Comparison of ENCODE assay signal across 1 cellular context in the genomic region with DNA sequence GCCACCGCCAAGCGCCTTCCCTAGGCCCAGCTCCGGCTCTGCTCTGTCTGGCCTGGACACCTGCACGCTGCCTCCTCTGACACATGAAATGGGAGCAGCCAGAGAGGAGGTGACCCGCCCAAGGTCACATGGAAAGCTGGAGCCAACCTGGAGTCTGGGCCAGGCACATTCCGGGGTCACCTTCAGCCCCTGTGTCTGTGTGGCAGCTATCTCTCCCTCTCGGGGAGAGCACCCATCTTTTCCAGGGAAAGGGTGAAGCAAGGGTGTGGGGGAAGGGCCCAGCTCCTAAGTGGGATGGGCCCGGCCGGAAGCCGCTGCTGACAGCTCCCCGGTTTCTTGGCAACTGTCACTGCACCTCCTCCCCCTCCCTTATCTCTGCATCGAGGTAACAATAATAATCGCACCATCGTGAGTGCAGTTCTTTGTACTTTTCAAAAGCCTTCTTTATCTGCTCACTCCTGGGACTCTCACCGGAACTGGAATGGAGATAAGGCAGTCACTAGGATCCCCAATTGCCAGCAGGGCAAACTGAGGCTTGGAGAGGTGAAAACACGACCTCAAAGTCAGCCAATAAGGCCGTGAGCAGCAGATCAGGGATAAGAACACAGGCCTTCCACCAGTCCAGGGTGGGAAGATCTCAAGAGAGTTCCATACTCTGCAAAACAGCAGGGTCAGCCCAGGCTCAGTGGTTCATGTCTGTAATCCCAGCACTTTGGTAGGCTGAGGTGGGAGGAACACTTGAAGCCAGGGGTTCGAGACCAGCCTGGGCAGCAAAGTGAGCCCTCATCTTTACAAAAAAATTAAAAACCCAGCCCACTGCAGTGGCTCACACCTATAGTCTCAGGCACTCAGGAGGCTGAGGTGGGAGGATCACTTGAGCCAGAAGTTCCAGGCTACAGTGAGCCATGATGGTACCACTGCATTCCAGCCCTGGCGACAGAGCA.
TF ChIP-seq lines count a peak whose summit lies in the region.

No MANE protein-coding gene starts in this region.

TF ChIP-seq in K562, 482 proteins besides CTCF, POLR2A, EP300 and RAD21 (continued from another document and continues in another):
- TF ChIP-seq, protein P1, sequence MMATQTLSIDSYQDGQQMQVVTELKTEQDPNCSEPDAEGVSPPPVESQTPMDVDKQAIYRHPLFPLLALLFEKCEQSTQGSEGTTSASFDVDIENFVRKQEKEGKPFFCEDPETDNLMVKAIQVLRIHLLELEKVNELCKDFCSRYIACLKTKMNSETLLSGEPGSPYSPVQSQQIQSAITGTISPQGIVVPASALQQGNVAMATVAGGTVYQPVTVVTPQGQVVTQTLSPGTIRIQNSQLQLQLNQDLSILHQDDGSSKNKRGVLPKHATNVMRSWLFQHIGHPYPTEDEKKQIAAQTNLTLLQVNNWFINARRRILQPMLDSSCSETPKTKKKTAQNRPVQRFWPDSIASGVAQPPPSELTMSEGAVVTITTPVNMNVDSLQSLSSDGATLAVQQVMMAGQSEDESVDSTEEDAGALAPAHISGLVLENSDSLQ (IDR thresholded peaks at IDR 0.05): peak; percentile 94
- TF ChIP-seq, protein P2, sequence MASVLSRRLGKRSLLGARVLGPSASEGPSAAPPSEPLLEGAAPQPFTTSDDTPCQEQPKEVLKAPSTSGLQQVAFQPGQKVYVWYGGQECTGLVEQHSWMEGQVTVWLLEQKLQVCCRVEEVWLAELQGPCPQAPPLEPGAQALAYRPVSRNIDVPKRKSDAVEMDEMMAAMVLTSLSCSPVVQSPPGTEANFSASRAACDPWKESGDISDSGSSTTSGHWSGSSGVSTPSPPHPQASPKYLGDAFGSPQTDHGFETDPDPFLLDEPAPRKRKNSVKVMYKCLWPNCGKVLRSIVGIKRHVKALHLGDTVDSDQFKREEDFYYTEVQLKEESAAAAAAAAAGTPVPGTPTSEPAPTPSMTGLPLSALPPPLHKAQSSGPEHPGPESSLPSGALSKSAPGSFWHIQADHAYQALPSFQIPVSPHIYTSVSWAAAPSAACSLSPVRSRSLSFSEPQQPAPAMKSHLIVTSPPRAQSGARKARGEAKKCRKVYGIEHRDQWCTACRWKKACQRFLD (CRISPR knock-in tag; IDR thresholded peaks at IDR 0.05): no peak; the same call in 1 of the 2 replicates
- TF ChIP-seq ZNF184 (CRISPR knock-in tag; IDR thresholded peaks at IDR 0.05) (no peak), ZNF316 (IDR thresholded peaks at IDR 0.05) (no peak), XRCC4 (IDR thresholded peaks at IDR 0.05; ENCODE audit: extremely low read depth, insufficient read depth, insufficient read length) (no peak), ZNF583 (CRISPR knock-in tag; IDR thresholded peaks at IDR 0.05) (peak; percentile 63), NFE2 (IDR thresholded peaks at IDR 0.05; ENCODE audit: low read depth) (peak; percentile 41), HDAC1 (IDR thresholded peaks at IDR 0.05) (peak; percentile 92 to 95), ZNF830 (CRISPR knock-in tag; IDR thresholded peaks at IDR 0.05) (0 out of 2 replicates have a peak, but pooled peaks have one; percentile 19), TFAM (CRISPR knock-in tag; conservative IDR thresholded peaks at IDR 0.05) (no peak), NCOA1 (IDR thresholded peaks at IDR 0.05; ENCODE audit: low read depth) (peak; percentile 89), ZNF785 (CRISPR knock-in tag; IDR thresholded peaks at IDR 0.05) (no peak), HIVEP1 (CRISPR knock-in tag; IDR thresholded peaks at IDR 0.05) (no peak), NFIX (CRISPR knock-in tag; IDR thresholded peaks at IDR 0.05; ENCODE audit: low read depth) (no peak), POLR2B (IDR thresholded peaks at IDR 0.05; ENCODE audit: low read depth, partially characterized antibody) (no peak), FOXP1 (CRISPR knock-in tag; IDR thresholded peaks at IDR 0.05) (peak; percentile 71; the same call in 1 of the 2 replicates), ZNF41 (CRISPR knock-in tag; conservative IDR thresholded peaks at IDR 0.05) (0 out of 2 replicates have a peak, but pooled peaks have one; percentile 42), KAT8 (IDR thresholded peaks at IDR 0.05; ENCODE audit: low read depth) (no peak), FOXM1 (IDR thresholded peaks at IDR 0.05; ENCODE audit: low read depth) (peak; percentile 90), FOXM1 (CRISPR knock-in tag; IDR thresholded peaks at IDR 0.05; ENCODE audit: low read depth) (no peak), ZNF766 (CRISPR knock-in tag; conservative IDR thresholded peaks at IDR 0.05) (peak; percentile 95), ARID2 (IDR thresholded peaks at IDR 0.05) (no peak)
- TF ChIP-seq, protein P3, sequence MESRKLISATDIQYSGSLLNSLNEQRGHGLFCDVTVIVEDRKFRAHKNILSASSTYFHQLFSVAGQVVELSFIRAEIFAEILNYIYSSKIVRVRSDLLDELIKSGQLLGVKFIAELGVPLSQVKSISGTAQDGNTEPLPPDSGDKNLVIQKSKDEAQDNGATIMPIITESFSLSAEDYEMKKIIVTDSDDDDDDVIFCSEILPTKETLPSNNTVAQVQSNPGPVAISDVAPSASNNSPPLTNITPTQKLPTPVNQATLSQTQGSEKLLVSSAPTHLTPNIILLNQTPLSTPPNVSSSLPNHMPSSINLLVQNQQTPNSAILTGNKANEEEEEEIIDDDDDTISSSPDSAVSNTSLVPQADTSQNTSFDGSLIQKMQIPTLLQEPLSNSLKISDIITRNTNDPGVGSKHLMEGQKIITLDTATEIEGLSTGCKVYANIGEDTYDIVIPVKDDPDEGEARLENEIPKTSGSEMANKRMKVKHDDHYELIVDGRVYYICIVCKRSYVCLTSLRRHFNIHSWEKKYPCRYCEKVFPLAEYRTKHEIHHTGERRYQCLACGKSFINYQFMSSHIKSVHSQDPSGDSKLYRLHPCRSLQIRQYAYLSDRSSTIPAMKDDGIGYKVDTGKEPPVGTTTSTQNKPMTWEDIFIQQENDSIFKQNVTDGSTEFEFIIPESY (CRISPR knock-in tag; IDR thresholded peaks at IDR 0.05): 0 out of 2 replicates have a peak, but pooled peaks have one; percentile 38
- TF ChIP-seq, protein P4, sequence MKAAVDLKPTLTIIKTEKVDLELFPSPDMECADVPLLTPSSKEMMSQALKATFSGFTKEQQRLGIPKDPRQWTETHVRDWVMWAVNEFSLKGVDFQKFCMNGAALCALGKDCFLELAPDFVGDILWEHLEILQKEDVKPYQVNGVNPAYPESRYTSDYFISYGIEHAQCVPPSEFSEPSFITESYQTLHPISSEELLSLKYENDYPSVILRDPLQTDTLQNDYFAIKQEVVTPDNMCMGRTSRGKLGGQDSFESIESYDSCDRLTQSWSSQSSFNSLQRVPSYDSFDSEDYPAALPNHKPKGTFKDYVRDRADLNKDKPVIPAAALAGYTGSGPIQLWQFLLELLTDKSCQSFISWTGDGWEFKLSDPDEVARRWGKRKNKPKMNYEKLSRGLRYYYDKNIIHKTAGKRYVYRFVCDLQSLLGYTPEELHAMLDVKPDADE (conservative IDR thresholded peaks at IDR 0.05; ENCODE audit: control insufficient read depth, low read depth, low read length): peak; percentile 66; the same call in 1 of the 2 replicates
- TF ChIP-seq, protein P5, sequence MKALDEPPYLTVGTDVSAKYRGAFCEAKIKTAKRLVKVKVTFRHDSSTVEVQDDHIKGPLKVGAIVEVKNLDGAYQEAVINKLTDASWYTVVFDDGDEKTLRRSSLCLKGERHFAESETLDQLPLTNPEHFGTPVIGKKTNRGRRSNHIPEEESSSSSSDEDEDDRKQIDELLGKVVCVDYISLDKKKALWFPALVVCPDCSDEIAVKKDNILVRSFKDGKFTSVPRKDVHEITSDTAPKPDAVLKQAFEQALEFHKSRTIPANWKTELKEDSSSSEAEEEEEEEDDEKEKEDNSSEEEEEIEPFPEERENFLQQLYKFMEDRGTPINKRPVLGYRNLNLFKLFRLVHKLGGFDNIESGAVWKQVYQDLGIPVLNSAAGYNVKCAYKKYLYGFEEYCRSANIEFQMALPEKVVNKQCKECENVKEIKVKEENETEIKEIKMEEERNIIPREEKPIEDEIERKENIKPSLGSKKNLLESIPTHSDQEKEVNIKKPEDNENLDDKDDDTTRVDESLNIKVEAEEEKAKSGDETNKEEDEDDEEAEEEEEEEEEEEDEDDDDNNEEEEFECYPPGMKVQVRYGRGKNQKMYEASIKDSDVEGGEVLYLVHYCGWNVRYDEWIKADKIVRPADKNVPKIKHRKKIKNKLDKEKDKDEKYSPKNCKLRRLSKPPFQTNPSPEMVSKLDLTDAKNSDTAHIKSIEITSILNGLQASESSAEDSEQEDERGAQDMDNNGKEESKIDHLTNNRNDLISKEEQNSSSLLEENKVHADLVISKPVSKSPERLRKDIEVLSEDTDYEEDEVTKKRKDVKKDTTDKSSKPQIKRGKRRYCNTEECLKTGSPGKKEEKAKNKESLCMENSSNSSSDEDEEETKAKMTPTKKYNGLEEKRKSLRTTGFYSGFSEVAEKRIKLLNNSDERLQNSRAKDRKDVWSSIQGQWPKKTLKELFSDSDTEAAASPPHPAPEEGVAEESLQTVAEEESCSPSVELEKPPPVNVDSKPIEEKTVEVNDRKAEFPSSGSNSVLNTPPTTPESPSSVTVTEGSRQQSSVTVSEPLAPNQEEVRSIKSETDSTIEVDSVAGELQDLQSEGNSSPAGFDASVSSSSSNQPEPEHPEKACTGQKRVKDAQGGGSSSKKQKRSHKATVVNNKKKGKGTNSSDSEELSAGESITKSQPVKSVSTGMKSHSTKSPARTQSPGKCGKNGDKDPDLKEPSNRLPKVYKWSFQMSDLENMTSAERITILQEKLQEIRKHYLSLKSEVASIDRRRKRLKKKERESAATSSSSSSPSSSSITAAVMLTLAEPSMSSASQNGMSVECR (CRISPR knock-in tag; IDR thresholded peaks at IDR 0.05): peak; percentile 88
- TF ChIP-seq, protein P6, sequence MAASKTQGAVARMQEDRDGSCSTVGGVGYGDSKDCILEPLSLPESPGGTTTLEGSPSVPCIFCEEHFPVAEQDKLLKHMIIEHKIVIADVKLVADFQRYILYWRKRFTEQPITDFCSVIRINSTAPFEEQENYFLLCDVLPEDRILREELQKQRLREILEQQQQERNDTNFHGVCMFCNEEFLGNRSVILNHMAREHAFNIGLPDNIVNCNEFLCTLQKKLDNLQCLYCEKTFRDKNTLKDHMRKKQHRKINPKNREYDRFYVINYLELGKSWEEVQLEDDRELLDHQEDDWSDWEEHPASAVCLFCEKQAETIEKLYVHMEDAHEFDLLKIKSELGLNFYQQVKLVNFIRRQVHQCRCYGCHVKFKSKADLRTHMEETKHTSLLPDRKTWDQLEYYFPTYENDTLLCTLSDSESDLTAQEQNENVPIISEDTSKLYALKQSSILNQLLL (CRISPR knock-in tag; IDR thresholded peaks at IDR 0.05; ENCODE audit: borderline replicate concordance): no peak
- TF ChIP-seq, protein P7, sequence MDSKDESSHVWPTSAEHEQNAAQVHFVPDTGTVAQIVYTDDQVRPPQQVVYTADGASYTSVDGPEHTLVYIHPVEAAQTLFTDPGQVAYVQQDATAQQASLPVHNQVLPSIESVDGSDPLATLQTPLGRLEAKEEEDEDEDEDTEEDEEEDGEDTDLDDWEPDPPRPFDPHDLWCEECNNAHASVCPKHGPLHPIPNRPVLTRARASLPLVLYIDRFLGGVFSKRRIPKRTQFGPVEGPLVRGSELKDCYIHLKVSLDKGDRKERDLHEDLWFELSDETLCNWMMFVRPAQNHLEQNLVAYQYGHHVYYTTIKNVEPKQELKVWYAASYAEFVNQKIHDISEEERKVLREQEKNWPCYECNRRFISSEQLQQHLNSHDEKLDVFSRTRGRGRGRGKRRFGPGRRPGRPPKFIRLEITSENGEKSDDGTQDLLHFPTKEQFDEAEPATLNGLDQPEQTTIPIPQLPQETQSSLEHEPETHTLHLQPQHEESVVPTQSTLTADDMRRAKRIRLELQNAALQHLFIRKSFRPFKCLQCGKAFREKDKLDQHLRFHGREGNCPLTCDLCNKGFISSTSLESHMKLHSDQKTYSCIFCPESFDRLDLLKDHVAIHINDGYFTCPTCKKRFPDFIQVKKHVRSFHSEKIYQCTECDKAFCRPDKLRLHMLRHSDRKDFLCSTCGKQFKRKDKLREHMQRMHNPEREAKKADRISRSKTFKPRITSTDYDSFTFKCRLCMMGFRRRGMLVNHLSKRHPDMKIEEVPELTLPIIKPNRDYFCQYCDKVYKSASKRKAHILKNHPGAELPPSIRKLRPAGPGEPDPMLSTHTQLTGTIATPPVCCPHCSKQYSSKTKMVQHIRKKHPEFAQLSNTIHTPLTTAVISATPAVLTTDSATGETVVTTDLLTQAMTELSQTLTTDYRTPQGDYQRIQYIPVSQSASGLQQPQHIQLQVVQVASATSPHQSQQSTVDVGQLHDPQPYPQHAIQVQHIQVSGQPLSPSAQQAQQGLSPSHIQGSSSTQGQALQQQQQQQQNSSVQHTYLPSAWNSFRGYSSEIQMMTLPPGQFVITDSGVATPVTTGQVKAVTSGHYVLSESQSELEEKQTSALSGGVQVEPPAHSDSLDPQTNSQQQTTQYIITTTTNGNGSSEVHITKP (IDR thresholded peaks at IDR 0.05; ENCODE audit: partially characterized antibody): peak; percentile 71
- TF ChIP-seq, protein P8, sequence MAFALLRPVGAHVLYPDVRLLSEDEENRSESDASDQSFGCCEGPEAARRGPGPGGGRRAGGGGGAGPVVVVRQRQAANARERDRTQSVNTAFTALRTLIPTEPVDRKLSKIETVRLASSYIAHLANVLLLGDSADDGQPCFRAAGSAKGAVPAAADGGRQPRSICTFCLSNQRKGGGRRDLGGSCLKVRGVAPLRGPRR (CRISPR knock-in tag; IDR thresholded peaks at IDR 0.05): no peak; the same call in 1 of the 2 replicates
- TF ChIP-seq, protein P9, sequence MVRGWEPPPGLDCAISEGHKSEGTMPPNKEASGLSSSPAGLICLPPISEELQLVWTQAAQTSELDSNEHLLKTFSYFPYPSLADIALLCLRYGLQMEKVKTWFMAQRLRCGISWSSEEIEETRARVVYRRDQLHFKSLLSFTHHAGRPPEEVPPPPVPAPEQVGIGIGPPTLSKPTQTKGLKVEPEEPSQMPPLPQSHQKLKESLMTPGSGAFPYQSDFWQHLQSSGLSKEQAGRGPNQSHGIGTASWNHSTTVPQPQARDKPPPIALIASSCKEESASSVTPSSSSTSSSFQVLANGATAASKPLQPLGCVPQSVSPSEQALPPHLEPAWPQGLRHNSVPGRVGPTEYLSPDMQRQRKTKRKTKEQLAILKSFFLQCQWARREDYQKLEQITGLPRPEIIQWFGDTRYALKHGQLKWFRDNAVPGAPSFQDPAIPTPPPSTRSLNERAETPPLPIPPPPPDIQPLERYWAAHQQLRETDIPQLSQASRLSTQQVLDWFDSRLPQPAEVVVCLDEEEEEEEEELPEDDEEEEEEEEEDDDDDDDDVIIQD (CRISPR knock-in tag; IDR thresholded peaks at IDR 0.05): peak; percentile 73; the same call in 1 of the 2 replicates
